In the genomic region with DNA sequence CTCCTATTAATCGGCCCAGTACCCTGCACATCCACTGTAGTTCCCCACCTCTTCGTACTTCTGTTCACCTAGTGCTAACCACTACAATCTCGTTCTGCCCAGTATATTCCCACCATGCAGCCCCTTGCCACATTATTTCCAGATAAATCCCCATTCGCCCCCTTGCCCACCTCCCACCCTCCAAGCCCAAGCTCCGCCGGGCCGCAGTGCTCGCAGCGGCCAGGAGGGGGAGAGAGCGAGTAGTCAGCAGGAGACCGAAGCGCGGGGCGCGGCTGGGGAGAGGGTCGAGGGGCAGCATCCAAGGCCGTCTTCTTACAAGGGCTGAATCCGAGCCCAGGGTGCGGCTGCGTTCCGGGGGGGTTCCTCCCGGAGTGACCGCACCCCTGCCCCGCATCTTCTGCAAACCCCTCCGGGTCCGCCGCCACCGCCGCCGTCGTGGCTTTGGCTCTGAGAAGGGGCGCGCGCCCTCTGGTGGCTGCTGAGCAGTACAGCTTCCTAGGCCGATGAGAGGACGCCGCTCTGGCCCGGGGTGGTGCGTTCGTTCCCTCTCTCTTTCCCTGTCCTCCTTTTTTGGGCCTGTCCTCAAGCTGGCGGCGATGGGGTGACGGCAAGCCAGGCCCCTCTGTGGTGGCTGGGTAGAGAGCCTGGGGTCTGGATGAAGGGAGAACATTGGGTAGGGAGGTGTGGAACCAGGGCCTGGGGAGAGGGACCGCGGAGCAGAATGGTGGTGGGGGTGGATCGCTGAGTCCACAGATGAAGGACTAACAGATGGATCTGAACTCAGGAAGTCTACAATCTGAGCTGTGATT, we compare ENCODE assay signal across 1 cellular context.
TF ChIP-seq lines count a peak whose summit lies in the region.

No MANE protein-coding gene starts in this region.

TF ChIP-seq in K562, 482 proteins besides CTCF, POLR2A, EP300 and RAD21 (continued from another document and continues in another):
- TF ChIP-seq, protein P1, sequence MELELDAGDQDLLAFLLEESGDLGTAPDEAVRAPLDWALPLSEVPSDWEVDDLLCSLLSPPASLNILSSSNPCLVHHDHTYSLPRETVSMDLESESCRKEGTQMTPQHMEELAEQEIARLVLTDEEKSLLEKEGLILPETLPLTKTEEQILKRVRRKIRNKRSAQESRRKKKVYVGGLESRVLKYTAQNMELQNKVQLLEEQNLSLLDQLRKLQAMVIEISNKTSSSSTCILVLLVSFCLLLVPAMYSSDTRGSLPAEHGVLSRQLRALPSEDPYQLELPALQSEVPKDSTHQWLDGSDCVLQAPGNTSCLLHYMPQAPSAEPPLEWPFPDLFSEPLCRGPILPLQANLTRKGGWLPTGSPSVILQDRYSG (tag; conservative IDR thresholded peaks at IDR 0.05; ENCODE audit: low read depth) = no peak
- TF ChIP-seq, protein P2, sequence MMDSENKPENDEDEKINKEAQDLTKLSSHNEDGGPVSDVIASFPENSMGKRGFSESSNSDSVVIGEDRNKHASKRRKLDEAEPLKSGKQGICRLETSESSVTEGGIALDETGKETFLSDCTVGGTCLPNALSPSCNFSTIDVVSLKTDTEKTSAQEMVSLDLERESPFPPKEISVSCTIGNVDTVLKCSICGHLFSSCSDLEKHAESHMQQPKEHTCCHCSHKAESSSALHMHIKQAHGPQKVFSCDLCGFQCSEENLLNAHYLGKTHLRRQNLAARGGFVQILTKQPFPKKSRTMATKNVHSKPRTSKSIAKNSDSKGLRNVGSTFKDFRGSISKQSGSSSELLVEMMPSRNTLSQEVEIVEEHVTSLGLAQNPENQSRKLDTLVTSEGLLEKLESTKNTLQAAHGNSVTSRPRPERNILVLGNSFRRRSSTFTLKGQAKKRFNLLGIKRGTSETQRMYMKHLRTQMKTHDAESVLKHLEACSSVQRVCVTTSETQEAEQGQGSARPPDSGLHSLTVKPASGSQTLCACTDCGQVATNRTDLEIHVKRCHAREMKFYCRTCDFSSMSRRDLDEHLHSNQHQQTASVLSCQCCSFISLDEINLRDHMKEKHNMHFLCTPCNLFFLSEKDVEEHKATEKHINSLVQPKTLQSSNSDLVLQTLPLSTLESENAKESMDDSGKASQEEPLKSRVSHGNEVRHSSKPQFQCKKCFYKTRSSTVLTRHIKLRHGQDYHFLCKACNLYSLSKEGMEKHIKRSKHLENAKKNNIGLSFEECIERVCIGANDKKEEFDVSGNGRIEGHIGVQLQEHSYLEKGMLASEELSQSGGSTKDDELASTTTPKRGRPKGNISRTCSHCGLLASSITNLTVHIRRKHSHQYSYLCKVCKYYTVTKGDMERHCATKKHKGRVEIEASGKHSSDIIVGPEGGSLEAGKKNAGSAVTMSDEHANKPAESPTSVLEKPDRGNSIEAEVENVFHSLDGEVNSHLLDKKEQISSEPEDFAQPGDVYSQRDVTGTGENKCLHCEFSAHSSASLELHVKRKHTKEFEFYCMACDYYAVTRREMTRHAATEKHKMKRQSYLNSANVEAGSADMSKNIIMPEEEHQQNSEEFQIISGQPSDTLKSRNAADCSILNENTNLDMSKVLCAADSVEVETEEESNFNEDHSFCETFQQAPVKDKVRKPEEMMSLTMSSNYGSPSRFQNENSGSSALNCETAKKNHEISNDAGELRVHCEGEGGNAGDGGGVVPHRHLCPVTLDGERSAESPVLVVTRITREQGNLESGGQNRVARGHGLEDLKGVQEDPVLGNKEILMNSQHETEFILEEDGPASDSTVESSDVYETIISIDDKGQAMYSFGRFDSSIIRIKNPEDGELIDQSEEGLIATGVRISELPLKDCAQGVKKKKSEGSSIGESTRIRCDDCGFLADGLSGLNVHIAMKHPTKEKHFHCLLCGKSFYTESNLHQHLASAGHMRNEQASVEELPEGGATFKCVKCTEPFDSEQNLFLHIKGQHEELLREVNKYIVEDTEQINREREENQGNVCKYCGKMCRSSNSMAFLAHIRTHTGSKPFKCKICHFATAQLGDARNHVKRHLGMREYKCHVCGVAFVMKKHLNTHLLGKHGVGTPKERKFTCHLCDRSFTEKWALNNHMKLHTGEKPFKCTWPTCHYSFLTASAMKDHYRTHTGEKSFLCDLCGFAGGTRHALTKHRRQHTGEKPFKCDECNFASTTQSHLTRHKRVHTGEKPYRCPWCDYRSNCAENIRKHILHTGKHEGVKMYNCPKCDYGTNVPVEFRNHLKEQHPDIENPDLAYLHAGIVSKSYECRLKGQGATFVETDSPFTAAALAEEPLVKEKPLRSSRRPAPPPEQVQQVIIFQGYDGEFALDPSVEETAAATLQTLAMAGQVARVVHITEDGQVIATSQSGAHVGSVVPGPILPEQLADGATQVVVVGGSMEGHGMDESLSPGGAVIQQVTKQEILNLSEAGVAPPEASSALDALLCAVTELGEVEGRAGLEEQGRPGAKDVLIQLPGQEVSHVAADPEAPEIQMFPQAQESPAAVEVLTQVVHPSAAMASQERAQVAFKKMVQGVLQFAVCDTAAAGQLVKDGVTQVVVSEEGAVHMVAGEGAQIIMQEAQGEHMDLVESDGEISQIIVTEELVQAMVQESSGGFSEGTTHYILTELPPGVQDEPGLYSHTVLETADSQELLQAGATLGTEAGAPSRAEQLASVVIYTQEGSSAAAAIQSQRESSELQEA (IDR thresholded peaks at IDR 0.05; ENCODE audit: low read depth) = no peak
- TF ChIP-seq TOE1 (IDR thresholded peaks at IDR 0.05; ENCODE audit: borderline replicate concordance) = peak; percentile 88
- TF ChIP-seq TOE1 (CRISPR knock-in tag; IDR thresholded peaks at IDR 0.05; ENCODE audit: borderline replicate concordance, low read depth) = no peak
- TF ChIP-seq ZNF436 (CRISPR knock-in tag; IDR thresholded peaks at IDR 0.05) = no peak
- TF ChIP-seq SIRT6 (IDR thresholded peaks at IDR 0.05; ENCODE audit: low read depth, low read length) = no peak
- TF ChIP-seq, protein P3, sequence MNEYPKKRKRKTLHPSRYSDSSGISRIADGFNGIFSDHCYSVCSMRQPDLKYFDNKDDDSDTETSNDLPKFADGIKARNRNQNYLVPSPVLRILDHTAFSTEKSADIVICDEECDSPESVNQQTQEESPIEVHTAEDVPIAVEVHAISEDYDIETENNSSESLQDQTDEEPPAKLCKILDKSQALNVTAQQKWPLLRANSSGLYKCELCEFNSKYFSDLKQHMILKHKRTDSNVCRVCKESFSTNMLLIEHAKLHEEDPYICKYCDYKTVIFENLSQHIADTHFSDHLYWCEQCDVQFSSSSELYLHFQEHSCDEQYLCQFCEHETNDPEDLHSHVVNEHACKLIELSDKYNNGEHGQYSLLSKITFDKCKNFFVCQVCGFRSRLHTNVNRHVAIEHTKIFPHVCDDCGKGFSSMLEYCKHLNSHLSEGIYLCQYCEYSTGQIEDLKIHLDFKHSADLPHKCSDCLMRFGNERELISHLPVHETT (CRISPR knock-in tag; conservative IDR thresholded peaks at IDR 0.05 in 1 of 2, IDR thresholded peaks at IDR 0.05 in 1 of 2) = no peak
- TF ChIP-seq EP400 (IDR thresholded peaks at IDR 0.05) = no peak; the same call in none of the 2 replicates
- no peak for TF ChIP-seq NR3C1 (CRISPR knock-in tag; IDR thresholded peaks at IDR 0.05)
- TF ChIP-seq LCOR (CRISPR knock-in tag; IDR thresholded peaks at IDR 0.05) = peak; percentile 69; the same call in 1 of the 2 replicates
- no peak for TF ChIP-seq ZNF224 (CRISPR knock-in tag; IDR thresholded peaks at IDR 0.05)
- TF ChIP-seq, protein P4, sequence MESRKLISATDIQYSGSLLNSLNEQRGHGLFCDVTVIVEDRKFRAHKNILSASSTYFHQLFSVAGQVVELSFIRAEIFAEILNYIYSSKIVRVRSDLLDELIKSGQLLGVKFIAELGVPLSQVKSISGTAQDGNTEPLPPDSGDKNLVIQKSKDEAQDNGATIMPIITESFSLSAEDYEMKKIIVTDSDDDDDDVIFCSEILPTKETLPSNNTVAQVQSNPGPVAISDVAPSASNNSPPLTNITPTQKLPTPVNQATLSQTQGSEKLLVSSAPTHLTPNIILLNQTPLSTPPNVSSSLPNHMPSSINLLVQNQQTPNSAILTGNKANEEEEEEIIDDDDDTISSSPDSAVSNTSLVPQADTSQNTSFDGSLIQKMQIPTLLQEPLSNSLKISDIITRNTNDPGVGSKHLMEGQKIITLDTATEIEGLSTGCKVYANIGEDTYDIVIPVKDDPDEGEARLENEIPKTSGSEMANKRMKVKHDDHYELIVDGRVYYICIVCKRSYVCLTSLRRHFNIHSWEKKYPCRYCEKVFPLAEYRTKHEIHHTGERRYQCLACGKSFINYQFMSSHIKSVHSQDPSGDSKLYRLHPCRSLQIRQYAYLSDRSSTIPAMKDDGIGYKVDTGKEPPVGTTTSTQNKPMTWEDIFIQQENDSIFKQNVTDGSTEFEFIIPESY (CRISPR knock-in tag; IDR thresholded peaks at IDR 0.05) = peak; percentile 85
- no peak for TF ChIP-seq ZNF217 (CRISPR knock-in tag; IDR thresholded peaks at IDR 0.05)
- no peak for TF ChIP-seq JUN (IDR thresholded peaks at IDR 0.05; ENCODE audit: borderline replicate concordance, low read depth, low read length)
- no peak; the same call in 1 of the 2 replicates for TF ChIP-seq JUN (CRISPR knock-in tag; IDR thresholded peaks at IDR 0.05; ENCODE audit: borderline replicate concordance)
- no peak for TF ChIP-seq FOXM1 (IDR thresholded peaks at IDR 0.05; ENCODE audit: low read depth)
- TF ChIP-seq FOXM1 (CRISPR knock-in tag; IDR thresholded peaks at IDR 0.05; ENCODE audit: low read depth) = no peak
- TF ChIP-seq, protein P5, sequence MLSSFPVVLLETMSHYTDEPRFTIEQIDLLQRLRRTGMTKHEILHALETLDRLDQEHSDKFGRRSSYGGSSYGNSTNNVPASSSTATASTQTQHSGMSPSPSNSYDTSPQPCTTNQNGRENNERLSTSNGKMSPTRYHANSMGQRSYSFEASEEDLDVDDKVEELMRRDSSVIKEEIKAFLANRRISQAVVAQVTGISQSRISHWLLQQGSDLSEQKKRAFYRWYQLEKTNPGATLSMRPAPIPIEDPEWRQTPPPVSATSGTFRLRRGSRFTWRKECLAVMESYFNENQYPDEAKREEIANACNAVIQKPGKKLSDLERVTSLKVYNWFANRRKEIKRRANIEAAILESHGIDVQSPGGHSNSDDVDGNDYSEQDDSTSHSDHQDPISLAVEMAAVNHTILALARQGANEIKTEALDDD (IDR thresholded peaks at IDR 0.05) = no peak
- no peak; the same call in 1 of the 2 replicates for TF ChIP-seq PHF8 (IDR thresholded peaks at IDR 0.05; ENCODE audit: borderline replicate concordance, low read length)
- peak; percentile 80 for TF ChIP-seq ATF7 (IDR thresholded peaks at IDR 0.05)
- no peak; the same call in 1 of the 2 replicates for TF ChIP-seq CREB1 (IDR thresholded peaks at IDR 0.05)
- TF ChIP-seq CREB1 (CRISPR knock-in tag; IDR thresholded peaks at IDR 0.05) = peak; percentile 62
- TF ChIP-seq TGIF2 (CRISPR knock-in tag; IDR thresholded peaks at IDR 0.05) = no peak
- TF ChIP-seq, protein P6, sequence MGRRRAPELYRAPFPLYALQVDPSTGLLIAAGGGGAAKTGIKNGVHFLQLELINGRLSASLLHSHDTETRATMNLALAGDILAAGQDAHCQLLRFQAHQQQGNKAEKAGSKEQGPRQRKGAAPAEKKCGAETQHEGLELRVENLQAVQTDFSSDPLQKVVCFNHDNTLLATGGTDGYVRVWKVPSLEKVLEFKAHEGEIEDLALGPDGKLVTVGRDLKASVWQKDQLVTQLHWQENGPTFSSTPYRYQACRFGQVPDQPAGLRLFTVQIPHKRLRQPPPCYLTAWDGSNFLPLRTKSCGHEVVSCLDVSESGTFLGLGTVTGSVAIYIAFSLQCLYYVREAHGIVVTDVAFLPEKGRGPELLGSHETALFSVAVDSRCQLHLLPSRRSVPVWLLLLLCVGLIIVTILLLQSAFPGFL (CRISPR knock-in tag; IDR thresholded peaks at IDR 0.05) = no peak
- TF ChIP-seq E2F3 (CRISPR knock-in tag; IDR thresholded peaks at IDR 0.05) = peak; percentile 69; the same call in 1 of the 2 replicates
- 0 out of 2 replicates have a peak, but pooled peaks have one; percentile 30 for TF ChIP-seq GATAD2A (IDR thresholded peaks at IDR 0.05)
- TF ChIP-seq KLF16 (IDR thresholded peaks at IDR 0.05) = peak; percentile 33; the same call in 1 of the 2 replicates
- no peak for TF ChIP-seq BRF1 (IDR thresholded peaks at IDR 0.05; ENCODE audit: borderline replicate concordance, extremely low read depth, insufficient read length)
- no peak for TF ChIP-seq SP2 (IDR thresholded peaks at IDR 0.05; ENCODE audit: extremely low read depth, low read depth, low read length, poor library complexity, severe bottlenecking)
- TF ChIP-seq, protein P7, sequence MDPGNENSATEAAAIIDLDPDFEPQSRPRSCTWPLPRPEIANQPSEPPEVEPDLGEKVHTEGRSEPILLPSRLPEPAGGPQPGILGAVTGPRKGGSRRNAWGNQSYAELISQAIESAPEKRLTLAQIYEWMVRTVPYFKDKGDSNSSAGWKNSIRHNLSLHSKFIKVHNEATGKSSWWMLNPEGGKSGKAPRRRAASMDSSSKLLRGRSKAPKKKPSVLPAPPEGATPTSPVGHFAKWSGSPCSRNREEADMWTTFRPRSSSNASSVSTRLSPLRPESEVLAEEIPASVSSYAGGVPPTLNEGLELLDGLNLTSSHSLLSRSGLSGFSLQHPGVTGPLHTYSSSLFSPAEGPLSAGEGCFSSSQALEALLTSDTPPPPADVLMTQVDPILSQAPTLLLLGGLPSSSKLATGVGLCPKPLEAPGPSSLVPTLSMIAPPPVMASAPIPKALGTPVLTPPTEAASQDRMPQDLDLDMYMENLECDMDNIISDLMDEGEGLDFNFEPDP (CRISPR knock-in tag; IDR thresholded peaks at IDR 0.05) = no peak
- no peak for TF ChIP-seq EWSR1 (IDR thresholded peaks at IDR 0.05; ENCODE audit: borderline replicate concordance, low read depth, partially characterized antibody)
- TF ChIP-seq, protein P8, sequence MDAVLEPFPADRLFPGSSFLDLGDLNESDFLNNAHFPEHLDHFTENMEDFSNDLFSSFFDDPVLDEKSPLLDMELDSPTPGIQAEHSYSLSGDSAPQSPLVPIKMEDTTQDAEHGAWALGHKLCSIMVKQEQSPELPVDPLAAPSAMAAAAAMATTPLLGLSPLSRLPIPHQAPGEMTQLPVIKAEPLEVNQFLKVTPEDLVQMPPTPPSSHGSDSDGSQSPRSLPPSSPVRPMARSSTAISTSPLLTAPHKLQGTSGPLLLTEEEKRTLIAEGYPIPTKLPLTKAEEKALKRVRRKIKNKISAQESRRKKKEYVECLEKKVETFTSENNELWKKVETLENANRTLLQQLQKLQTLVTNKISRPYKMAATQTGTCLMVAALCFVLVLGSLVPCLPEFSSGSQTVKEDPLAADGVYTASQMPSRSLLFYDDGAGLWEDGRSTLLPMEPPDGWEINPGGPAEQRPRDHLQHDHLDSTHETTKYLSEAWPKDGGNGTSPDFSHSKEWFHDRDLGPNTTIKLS (IDR thresholded peaks at IDR 0.05; ENCODE audit: borderline replicate concordance, low read depth) = peak; percentile 67
- TF ChIP-seq ZNF584 (CRISPR knock-in tag; IDR thresholded peaks at IDR 0.05; ENCODE audit: low read depth) = no peak
- TF ChIP-seq, protein P9, sequence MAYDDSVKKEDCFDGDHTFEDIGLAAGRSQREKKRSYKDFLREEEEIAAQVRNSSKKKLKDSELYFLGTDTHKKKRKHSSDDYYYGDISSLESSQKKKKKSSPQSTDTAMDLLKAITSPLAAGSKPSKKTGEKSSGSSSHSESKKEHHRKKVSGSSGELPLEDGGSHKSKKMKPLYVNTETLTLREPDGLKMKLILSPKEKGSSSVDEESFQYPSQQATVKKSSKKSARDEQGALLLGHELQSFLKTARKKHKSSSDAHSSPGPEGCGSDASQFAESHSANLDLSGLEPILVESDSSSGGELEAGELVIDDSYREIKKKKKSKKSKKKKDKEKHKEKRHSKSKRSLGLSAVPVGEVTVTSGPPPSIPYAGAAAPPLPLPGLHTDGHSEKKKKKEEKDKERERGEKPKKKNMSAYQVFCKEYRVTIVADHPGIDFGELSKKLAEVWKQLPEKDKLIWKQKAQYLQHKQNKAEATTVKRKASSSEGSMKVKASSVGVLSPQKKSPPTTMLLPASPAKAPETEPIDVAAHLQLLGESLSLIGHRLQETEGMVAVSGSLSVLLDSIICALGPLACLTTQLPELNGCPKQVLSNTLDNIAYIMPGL (CRISPR knock-in tag; IDR thresholded peaks at IDR 0.05) = peak; percentile 89; the same call in 1 of the 2 replicates
- TF ChIP-seq ZNF696 (CRISPR knock-in tag; conservative IDR thresholded peaks at IDR 0.05) = no peak
- no peak for TF ChIP-seq RAD51 (IDR thresholded peaks at IDR 0.05; ENCODE audit: borderline replicate concordance, low read depth)
- no peak for TF ChIP-seq POLR3A (IDR thresholded peaks at IDR 0.05; ENCODE audit: borderline replicate concordance, extremely low read depth, insufficient read depth, insufficient read length)
